In genomic region chr21:37220981-37221664, GRCh38 we compare ENCODE assay signal across 8 cellular contexts. TPM values are rescaled to one million over a fixed set of nuclear protein-coding genes. Genes with fewer than 3 reads are reported as not detected.
DNase-seq lines count a peak whose midpoint lies in the region; ATAC-seq, FAIRE-seq and TF ChIP-seq lines count a peak whose summit lies in the region.

No MANE protein-coding gene starts in this region.

- H3K36me3 ChIP-seq in left ventricle myocardium inferior: peaks cover 27% of the 10 kb centered on the region
- peaks cover 0 to 33% of the 10 kb centered on the region in 2 donors for H3K36me3 ChIP-seq in psoas muscle (ENCODE audit: insufficient read depth in 1 of 2, low read depth in 1 of 2)

- H3K27ac ChIP-seq in left ventricle myocardium inferior (replicated peaks) (peak overlapping the region; percentile 94), psoas muscle (peak overlapping the region; percentile 83)

- no peaks in the 10 kb centered on the region for H3K27me3 ChIP-seq in left ventricle myocardium inferior (ENCODE audit: low read depth)
- no peaks in the 10 kb centered on the region for H3K27me3 ChIP-seq in psoas muscle (ENCODE audit: insufficient read depth in 3 of 3, low read length in 2 of 3)

- H3K4me1 ChIP-seq in left ventricle myocardium inferior (peaks cover 19% of the 10 kb centered on the region), psoas muscle (peaks cover 8% of the 10 kb centered on the region)

- intact Hi-C loops in left ventricle myocardium inferior (cut with micrococcal nuclease): no loop called here
- intact Hi-C loops in psoas muscle (cut with DNase I): loop anchor here (2.0 to 5.0 kb wide), 4 partner anchors 36 to 146 kb away; partner anchors contain the start of genes DYRK1A (in 1 of the 2) and VPS26C (in 1 of the 2)

- peak overlapping the region; percentile 83 for H3K4me3 ChIP-seq in left ventricle myocardium inferior
- H3K4me3 ChIP-seq in psoas muscle: peak overlapping the region; percentile 78

- TF ChIP-seq CTCF in GM12874 (IDR thresholded peaks at IDR 0.05; ENCODE audit: insufficient read depth, low read depth, low read length) (peak; percentile 73), left ventricle myocardium inferior (IDR thresholded peaks at IDR 0.05; ENCODE audit: borderline replicate concordance) (peak; percentile 37), psoas muscle (IDR thresholded peaks at IDR 0.05) (no peak)

- WGBS in psoas muscle, 3 donors: 5 to 6% (median 5%) methylated on average over 46 of the region's 46 CpGs

- ATAC-seq in HG02678 (IDR thresholded peaks at IDR 0.05; ENCODE audit: unreplicated experiment) (peak; percentile 88), psoas muscle (peak; percentile 93 to 97 (median 94))

- FAIRE-seq in urothelium cell line (lab: Jason Lieb, UNC): no peak

- H3K9me3 ChIP-seq in left ventricle myocardium inferior (replicated peaks) (no peaks in the 10 kb centered on the region), psoas muscle (no peaks in the 10 kb centered on the region)

- peak; percentile 87 for DNase-seq in NCI-H128 (lab: John Stamatoyannopoulos, UW; ENCODE audit: unreplicated experiment)
- DNase-seq in T follicular helper cell (ENCODE audit: low read depth): peak; percentile 91
- DNase-seq in amniotic stem cell (lab: John Stamatoyannopoulos, UW): peak; percentile 65
- DNase-seq in left ventricle myocardium inferior: peak; percentile 97
- peak; percentile 95 to 97 for DNase-seq in psoas muscle
- peak; percentile 71 for DNase-seq in urothelium cell line (ENCODE audit: low spot score)

RNA-seq across cellular contexts. Expression of gene VPS26C, which starts 46.0 kb away (rescaled TPM):
- total RNA-seq in left ventricle myocardium inferior: 54.2 TPM
- 10 to 100 TPM; 32.7 to 58.4 (median 46.8) TPM for total RNA-seq in psoas muscle
- polyA plus RNA-seq in psoas muscle: 10 to 100 TPM; 29.6 to 78.2 (median 52.5) TPM

Comparison
In these comparisons a context has a peak if more than half of its experiments do, and no peak if none do; other contexts are left out.
1. Peak in every context shown above with its lines: DNase-seq, ATAC-seq, H3K4me3 ChIP-seq and H3K27ac ChIP-seq.